Comparison of ENCODE assay signal across 19 cellular contexts in genomic region chr9:71944754-71945409, GRCh38. TPM values are rescaled to one million over a fixed set of nuclear protein-coding genes. Genes with fewer than 3 reads are reported as not detected.
DNase-seq lines count a peak whose midpoint lies in the region; ATAC-seq, FAIRE-seq and TF ChIP-seq lines count a peak whose summit lies in the region.
"Had no signal": no experiment of that assay in that cellular context is flagged by ENCODE, and none has a peak within 500 bp of the region (broad histone marks: within the 10 kb centered on the region; RNA-seq: fewer than 3 reads in every experiment).

No MANE protein-coding gene starts in this region.

- H3K27ac Mint-ChIP-seq in memory B cell, result peak overlapping the region; percentile 59
- no peak overlapping the region for H3K27ac Mint-ChIP-seq in stimulated activated memory B cell treated with anti-CD40 and anti-IgM and Interleukin-4, amounts not matched to agents 10 μg/mL and 1 μg/mL and 100 μg/mL, for 72 hours
- H3K27ac Mint-ChIP-seq: dendritic cell treated with granulocyte-macrophage colony-stimulating factor and Interleukin-4, amounts not matched to agents 40 ng/mL and 50 ng/mL, for 4 days had no signal

- ATAC-seq in memory B cell (ENCODE audit: low read depth) (no peak), HG03280 (IDR thresholded peaks at IDR 0.05; ENCODE audit: unreplicated experiment) (no peak), GM18909 (IDR thresholded peaks at IDR 0.05; ENCODE audit: poor library complexity, unreplicated experiment) (no peak), GM21528 (IDR thresholded peaks at IDR 0.05; ENCODE audit: low FRiP score, unreplicated experiment) (no peak)
- ATAC-seq in stimulated activated memory B cell treated with anti-CD40 and anti-IgM and Interleukin-4, amounts not matched to agents 10 μg/mL and 1 μg/mL and 100 μg/mL, for 72 hours, result no peak

- H3K9ac ChIP-seq in HUES6 (ENCODE audit: low read length), result no peak overlapping the region

- H3K27ac ChIP-seq in HUES6 (ENCODE audit: low read depth, low read length), result peak overlapping the region; percentile 60
- H3K27ac ChIP-seq: adrenal gland had no signal

- no peaks in the 10 kb centered on the region for H3K27me3 Mint-ChIP-seq in memory B cell
- H3K27me3 Mint-ChIP-seq in stimulated activated memory B cell treated with anti-CD40 and anti-IgM and Interleukin-4, amounts not matched to agents 10 μg/mL and 1 μg/mL and 100 μg/mL, for 72 hours, result no peaks in the 10 kb centered on the region
- H3K27me3 Mint-ChIP-seq: dendritic cell treated with granulocyte-macrophage colony-stimulating factor and Interleukin-4, amounts not matched to agents 40 ng/mL and 50 ng/mL, for 4 days had no signal

- H3K4me3 ChIP-seq in HUES6 (ENCODE audit: low read depth, low read length) (no peak overlapping the region; the same call in 1 of the 2 replicates), bronchial epithelial cell (ENCODE audit: low read depth, low read length) (no peak overlapping the region)
- H3K4me3 ChIP-seq: adrenal gland, lung had no signal

- no peak overlapping the region for H3K4me3 Mint-ChIP-seq in memory B cell
- no peak overlapping the region for H3K4me3 Mint-ChIP-seq in stimulated activated memory B cell treated with anti-CD40 and anti-IgM and Interleukin-4, amounts not matched to agents 10 μg/mL and 1 μg/mL and 100 μg/mL, for 72 hours
- H3K4me3 Mint-ChIP-seq: dendritic cell treated with granulocyte-macrophage colony-stimulating factor and Interleukin-4, amounts not matched to agents 40 ng/mL and 50 ng/mL, for 4 days had no signal

- H3K36me3 Mint-ChIP-seq in memory B cell, result peaks cover 15% of the 10 kb centered on the region
- peaks cover 23% of the 10 kb centered on the region for H3K36me3 Mint-ChIP-seq in stimulated activated memory B cell treated with anti-CD40 and anti-IgM and Interleukin-4, amounts not matched to agents 10 μg/mL and 1 μg/mL and 100 μg/mL, for 72 hours

- TF ChIP-seq CTCF in bronchial epithelial cell (IDR thresholded peaks at IDR 0.05; ENCODE audit: insufficient read depth, low read length, severe bottlenecking), result no peak

- H3K27me3 ChIP-seq in HUES6 (ENCODE audit: control insufficient read depth, insufficient read depth, low read length) (no peaks in the 10 kb centered on the region), bronchial epithelial cell (ENCODE audit: control insufficient read depth, insufficient read depth, low read length) (no peaks in the 10 kb centered on the region)
- H3K27me3 ChIP-seq: adrenal gland, BE2C had no signal

- peaks cover 7% of the 10 kb centered on the region for H3K36me3 ChIP-seq in HUES6 (ENCODE audit: control insufficient read depth, insufficient read depth, low read length)
- H3K36me3 ChIP-seq in bronchial epithelial cell (ENCODE audit: control insufficient read depth, insufficient read depth, low read length), result no peaks in the 10 kb centered on the region
- H3K36me3 ChIP-seq: BE2C had no signal

- DNase-seq in bronchial epithelial cell (ENCODE audit: low read depth), result peak; percentile 97
- DNase-seq in memory B cell (ENCODE audit: low spot score in 2 of 2), result no peak
- peak; percentile 60 for DNase-seq in superior temporal gyrus (ENCODE audit: extremely low spot score)
- DNase-seq: activated CD4-positive, alpha-beta T cell treated with anti-CD3 and anti-CD28 coated beads, Interleukin-2, amount 50 U/mL, for 4 hours; adrenal gland; BE2C; DMS79 treated with DMSO at 0.1 percent for 48 hours; MV-4-11; SIG-M5; stimulated activated CD4-positive, alpha-beta T cell treated with anti-CD3 and anti-CD28 coated beads, Interleukin-12 subunit alpha, Interleukin-12 subunit beta, amount 100 ng/mL, for 4 hours; T-helper 9 cell had no signal

- no peak for FAIRE-seq in bronchial epithelial cell (lab: Jason Lieb, UNC)
- FAIRE-seq: HTR-8/SVneo had no signal

- no peaks in the 10 kb centered on the region for H3K9me3 ChIP-seq in HUES6 (ENCODE audit: control insufficient read depth, insufficient read depth, low read depth, low read length)
- H3K9me3 ChIP-seq: adrenal gland, BE2C had no signal

- no peaks in the 10 kb centered on the region for H3K9me3 Mint-ChIP-seq in memory B cell
- no peaks in the 10 kb centered on the region for H3K9me3 Mint-ChIP-seq in stimulated activated memory B cell treated with anti-CD40 and anti-IgM and Interleukin-4, amounts not matched to agents 10 μg/mL and 1 μg/mL and 100 μg/mL, for 72 hours
- H3K9me3 Mint-ChIP-seq: dendritic cell treated with granulocyte-macrophage colony-stimulating factor and Interleukin-4, amounts not matched to agents 40 ng/mL and 50 ng/mL, for 4 days had no signal

- peaks cover 10% of the 10 kb centered on the region for H3K4me1 Mint-ChIP-seq in memory B cell
- H3K4me1 Mint-ChIP-seq in stimulated activated memory B cell treated with anti-CD40 and anti-IgM and Interleukin-4, amounts not matched to agents 10 μg/mL and 1 μg/mL and 100 μg/mL, for 72 hours, result peaks cover 10% of the 10 kb centered on the region

- H3K4me1 ChIP-seq in HUES6 (ENCODE audit: control insufficient read depth, insufficient read depth, low read length), result peaks cover 29% of the 10 kb centered on the region
- H3K4me1 ChIP-seq: BE2C had no signal

RNA-seq across cellular contexts. Expression of gene C9orf85, which starts 33.4 kb away (rescaled TPM):
- total RNA-seq in bronchial epithelial cell, result 11.3 and 14.1 TPM in 2 replicates

RNA-seq across cellular contexts. Expression of gene ABHD17B, which starts 33.9 kb away (rescaled TPM):
- total RNA-seq in bronchial epithelial cell, result 24.7 and 32.5 TPM in 2 replicates

Comparison
In these comparisons a context has a peak if more than half of its experiments do, and no peak if none do; other contexts are left out.
1. DNase-seq: peak in bronchial epithelial cell (single experiment) and superior temporal gyrus (single experiment); none in memory B cell (0 of 2).